In the genomic region with DNA sequence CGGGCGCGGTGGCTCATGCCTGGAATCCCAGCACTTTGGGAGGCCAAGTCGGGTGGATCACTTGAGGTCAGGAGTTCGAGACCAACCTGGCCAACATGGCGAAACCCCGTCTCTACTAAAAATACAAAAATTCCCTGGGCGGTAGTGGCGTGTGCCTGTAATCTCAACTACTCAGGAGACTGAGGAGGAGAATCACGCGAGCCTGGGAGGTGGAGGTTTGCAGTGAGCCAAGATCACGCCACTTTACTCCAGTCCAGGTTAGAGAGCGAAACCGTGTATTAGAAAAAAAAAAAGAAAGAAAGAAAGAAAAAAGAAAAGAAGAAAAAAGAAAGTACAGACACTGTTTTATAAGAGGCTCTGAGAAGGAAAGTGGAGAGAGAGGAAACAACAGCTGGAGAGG, we compare ENCODE assay signal across 13 cellular contexts. TPM values are rescaled to one million over a fixed set of nuclear protein-coding genes. Genes with fewer than 3 reads are reported as not detected.
DNase-seq lines count a peak whose midpoint lies in the region; ATAC-seq and TF ChIP-seq lines count a peak whose summit lies in the region.
"Not testable (repeated sequence)": the region's sequence is repeated elsewhere in the genome, so short reads cannot be mapped to it uniquely, and the experiment has no call there.
"Had no signal": no experiment of that assay in that cellular context is flagged by ENCODE, and none has a peak within 500 bp of the region (broad histone marks: within the 10 kb centered on the region; RNA-seq: fewer than 3 reads in every experiment).

No MANE protein-coding gene starts in this region.

- not testable (repeated sequence) for DNase-seq in CD14-positive monocyte (ENCODE audit: low spot score)
- DNase-seq in upper lobe of right lung: peak; percentile 22

- H3K27me3 Mint-ChIP-seq in CD14-positive monocyte (ENCODE audit: low read depth in 3 of 3); stimulated activated memory B cell treated with anti-CD40 and anti-IgM and Interleukin-4, amounts not matched to agents 10 μg/mL and 1 μg/mL and 100 μg/mL, for 72 hours: not testable (repeated sequence)
- H3K27me3 Mint-ChIP-seq in dendritic cell treated with granulocyte-macrophage colony-stimulating factor and Interleukin-4, amounts not matched to agents 40 ng/mL and 50 ng/mL, for 4 days: peaks cover 23% of the 10 kb centered on the region

- not testable (repeated sequence) for H3K4me3 ChIP-seq in neutrophil (ENCODE audit: low read depth in 1 of 2, low read length in 1 of 2); upper lobe of right lung

- intact Hi-C loops in CD14-positive monocyte (cut with micrococcal nuclease); dendritic cell treated with granulocyte-macrophage colony-stimulating factor and Interleukin-4, amounts not matched to agents 40 ng/mL and 50 ng/mL, for 4 days (cut with micrococcal nuclease); upper lobe of right lung (cut with DNase I): not testable (repeated sequence)

- peaks cover 20 to 32% of the 10 kb centered on the region in 2 experiments for H3K4me1 ChIP-seq in neutrophil (ENCODE audit: control insufficient read depth in 1 of 2, insufficient read depth in 1 of 2, low read depth in 1 of 2, low read length in 1 of 2)
- not testable (repeated sequence) for H3K4me1 ChIP-seq in upper lobe of right lung

- peaks cover 82% of the 10 kb centered on the region for H3K4me1 Mint-ChIP-seq in CD14-positive monocyte
- H3K4me1 Mint-ChIP-seq in dendritic cell treated with granulocyte-macrophage colony-stimulating factor and Interleukin-4, amounts not matched to agents 40 ng/mL and 50 ng/mL, for 4 days (ENCODE audit: low read depth): peaks cover 75% of the 10 kb centered on the region
- peaks cover 26% of the 10 kb centered on the region for H3K4me1 Mint-ChIP-seq in stimulated activated memory B cell treated with anti-CD40 and anti-IgM and Interleukin-4, amounts not matched to agents 10 μg/mL and 1 μg/mL and 100 μg/mL, for 72 hours

- H3K36me3 Mint-ChIP-seq in CD14-positive monocyte: peaks cover 13% of the 10 kb centered on the region in 2 donors
- H3K36me3 Mint-ChIP-seq in dendritic cell treated with granulocyte-macrophage colony-stimulating factor and Interleukin-4, amounts not matched to agents 40 ng/mL and 50 ng/mL, for 4 days (ENCODE audit: low read depth); stimulated activated memory B cell treated with anti-CD40 and anti-IgM and Interleukin-4, amounts not matched to agents 10 μg/mL and 1 μg/mL and 100 μg/mL, for 72 hours: not testable (repeated sequence)

- H3K4me3 Mint-ChIP-seq in CD14-positive monocyte; dendritic cell treated with granulocyte-macrophage colony-stimulating factor and Interleukin-4, amounts not matched to agents 40 ng/mL and 50 ng/mL, for 4 days; stimulated activated memory B cell treated with anti-CD40 and anti-IgM and Interleukin-4, amounts not matched to agents 10 μg/mL and 1 μg/mL and 100 μg/mL, for 72 hours: not testable (repeated sequence)

- not testable (repeated sequence) for H3K9me3 Mint-ChIP-seq in CD14-positive monocyte; dendritic cell treated with granulocyte-macrophage colony-stimulating factor and Interleukin-4, amounts not matched to agents 40 ng/mL and 50 ng/mL, for 4 days; stimulated activated memory B cell treated with anti-CD40 and anti-IgM and Interleukin-4, amounts not matched to agents 10 μg/mL and 1 μg/mL and 100 μg/mL, for 72 hours

- not testable (repeated sequence) for ATAC-seq in stimulated activated memory B cell treated with anti-CD40 and anti-IgM and Interleukin-4, amounts not matched to agents 10 μg/mL and 1 μg/mL and 100 μg/mL, for 72 hours; upper lobe of right lung

- peak overlapping the region; percentile 54 for H3K27ac ChIP-seq in neutrophil
- not testable (repeated sequence) for H3K27ac ChIP-seq in upper lobe of right lung

- H3K9me3 ChIP-seq in neutrophil, upper lobe of right lung: not testable (repeated sequence)

- peaks cover 66% of the 10 kb centered on the region for H3K27me3 ChIP-seq in neutrophil
- H3K27me3 ChIP-seq in upper lobe of right lung: peaks cover 12% of the 10 kb centered on the region

- H3K36me3 ChIP-seq in neutrophil, upper lobe of right lung: not testable (repeated sequence)

- not testable (repeated sequence) for TF ChIP-seq CTCF in CD14-positive monocyte (IDR thresholded peaks at IDR 0.05); neutrophil (IDR thresholded peaks at IDR 0.05); upper lobe of right lung (IDR thresholded peaks at IDR 0.05)

- H3K27ac Mint-ChIP-seq in CD14-positive monocyte: peak overlapping the region; percentile 80 to 99 (median 92)
- H3K27ac Mint-ChIP-seq in dendritic cell treated with granulocyte-macrophage colony-stimulating factor and Interleukin-4, amounts not matched to agents 40 ng/mL and 50 ng/mL, for 4 days: peak overlapping the region; percentile 29
- peak overlapping the region; percentile 2 for H3K27ac Mint-ChIP-seq in stimulated activated memory B cell treated with anti-CD40 and anti-IgM and Interleukin-4, amounts not matched to agents 10 μg/mL and 1 μg/mL and 100 μg/mL, for 72 hours

RNA-seq across cellular contexts. Expression of gene CD300E, which starts 6.7 kb away (rescaled TPM):
- polyA plus RNA-seq in CD14-positive monocyte: 100 to 1,000 TPM in 1 of 2 donors, 10 to 100 TPM in 1; 65.0 to 122 TPM
- 6.5 TPM for total RNA-seq in upper lobe of right lung
- total RNA-seq: A673; CD4-positive, alpha-beta memory T cell; CD4-positive, CD25-positive, alpha-beta regulatory T cell; CD8-positive, alpha-beta memory T cell; Daoy; G401; GM12878 had no signal
- polyA plus RNA-seq: AG04450; CD4-positive, alpha-beta memory T cell; CD8-positive, alpha-beta memory T cell; GM12878 had no signal

RNA-seq across cellular contexts. Expression of gene CD300LD, which starts 38.2 kb away (rescaled TPM):
- under 1 TPM; 0.41 to 0.50 TPM for polyA plus RNA-seq in CD14-positive monocyte
- total RNA-seq in upper lobe of right lung: not detected
- total RNA-seq: A673; CD4-positive, alpha-beta memory T cell; CD4-positive, CD25-positive, alpha-beta regulatory T cell; CD8-positive, alpha-beta memory T cell; Daoy; G401; GM12878 had no signal
- polyA plus RNA-seq: AG04450; CD4-positive, alpha-beta memory T cell; CD4-positive, CD25-positive, alpha-beta regulatory T cell; CD8-positive, alpha-beta memory T cell; GM12878 had no signal

Comparison
In these comparisons a context has a peak if more than half of its experiments do, and no peak if none do; other contexts are left out.
1. H3K27ac Mint-ChIP-seq: peak in every context shown above with its lines; median percentile 92 in CD14-positive monocyte; 29 in dendritic cell treated with granulocyte-macrophage colony-stimulating factor and Interleukin-4, amounts not matched to agents 40 ng/mL and 50 ng/mL, for 4 days; 2 in stimulated activated memory B cell treated with anti-CD40 and anti-IgM and Interleukin-4, amounts not matched to agents 10 μg/mL and 1 μg/mL and 100 μg/mL, for 72 hours.